In genomic region chr10:43353495-43354324, GRCh38 we compare ENCODE assay signal across 23 cellular contexts. TPM values are rescaled to one million over a fixed set of nuclear protein-coding genes. Genes with fewer than 3 reads are reported as not detected.
DNase-seq lines count a peak whose midpoint lies in the region; ATAC-seq and TF ChIP-seq lines count a peak whose summit lies in the region.
"Had no signal": no experiment of that assay in that cellular context is flagged by ENCODE, and none has a peak within 500 bp of the region (broad histone marks: within the 10 kb centered on the region; RNA-seq: fewer than 3 reads in every experiment).

No MANE protein-coding gene starts in this region.

- peak overlapping the region; percentile 4; the same call in 1 of the 2 replicates for H3K27ac Mint-ChIP-seq in WTC11
- H3K27ac Mint-ChIP-seq in mesothelial cell of epicardium = peak overlapping the region; percentile 89
- no peak overlapping the region for H3K27ac Mint-ChIP-seq in activated CD4-positive, alpha-beta T cell treated with anti-CD3 and anti-CD28 coated beads for 36 hours
- H3K27ac Mint-ChIP-seq: activated CD4-positive, alpha-beta T cell treated with anti-CD3 and anti-CD28 coated beads, Interleukin-2, amount 10 ng/mL, durations not matched to agents 7 days and 5 days; activated naive CD4-positive, alpha-beta T cell treated with anti-CD3 and anti-CD28 coated beads, Interleukin-2, amount 10 ng/mL, durations not matched to agents 7 days and 5 days had no signal

- H3K4me1 Mint-ChIP-seq in WTC11 (peaks cover 33% of the 10 kb centered on the region), mesothelial cell of epicardium (peaks cover 40% of the 10 kb centered on the region)
- H3K4me1 Mint-ChIP-seq in activated CD4-positive, alpha-beta T cell treated with anti-CD3 and anti-CD28 coated beads for 36 hours = peaks cover 21% of the 10 kb centered on the region

- H3K9me3 Mint-ChIP-seq in WTC11 (no peaks in the 10 kb centered on the region), mesothelial cell of epicardium (no peaks in the 10 kb centered on the region)
- no peaks in the 10 kb centered on the region for H3K9me3 Mint-ChIP-seq in activated CD4-positive, alpha-beta T cell treated with anti-CD3 and anti-CD28 coated beads for 36 hours (ENCODE audit: low read depth)
- H3K9me3 Mint-ChIP-seq: activated CD4-positive, alpha-beta T cell treated with anti-CD3 and anti-CD28 coated beads, Interleukin-2, amount 10 ng/mL, durations not matched to agents 7 days and 5 days; activated naive CD4-positive, alpha-beta T cell treated with anti-CD3 and anti-CD28 coated beads, Interleukin-2, amount 10 ng/mL, durations not matched to agents 7 days and 5 days had no signal

- H3K4me3 Mint-ChIP-seq in WTC11 (no peak overlapping the region), mesothelial cell of epicardium (no peak overlapping the region)
- no peak overlapping the region for H3K4me3 Mint-ChIP-seq in activated CD4-positive, alpha-beta T cell treated with anti-CD3 and anti-CD28 coated beads for 36 hours
- H3K4me3 Mint-ChIP-seq: activated CD4-positive, alpha-beta T cell treated with anti-CD3 and anti-CD28 coated beads, Interleukin-2, amount 10 ng/mL, durations not matched to agents 7 days and 5 days; activated naive CD4-positive, alpha-beta T cell treated with anti-CD3 and anti-CD28 coated beads, Interleukin-2, amount 10 ng/mL, durations not matched to agents 7 days and 5 days had no signal

- intact Hi-C loops in activated CD4-positive, alpha-beta T cell treated with anti-CD3 and anti-CD28 coated beads for 36 hours (cut with DNase I, micrococcal nuclease) = no loop called here

- POLR2A ChIA-PET in WTC11 (lab: Charles Lee) = interaction anchor here (0.6 kb wide), 1 partner anchor 55 kb away, joined by 3 read pairs; no protein-coding TSS in a partner anchor
- POLR2A ChIA-PET in activated CD4-positive, alpha-beta T cell treated with anti-CD3 and anti-CD28 coated beads for 36 hours (lab: Charles Lee) = interaction anchor here (0.7 kb wide), 1 partner anchor 114 kb away, joined by 4 read pairs; no protein-coding TSS in a partner anchor

- TF ChIP-seq CTCF in WTC11 (IDR thresholded peaks at IDR 0.05) = no peak
- TF ChIP-seq CTCF in mesothelial cell of epicardium (IDR thresholded peaks at IDR 0.05; ENCODE audit: unreplicated experiment) = no peak

- CTCF ChIA-PET in WTC11 (lab: Charles Lee) = interaction anchor here (1.0 to 2.2 kb wide), 7 partner anchors 31 to 149 kb away, joined by 3 to 7 read pairs (median 5); no protein-coding TSS in a partner anchor
- CTCF ChIA-PET in activated CD4-positive, alpha-beta T cell treated with anti-CD3 and anti-CD28 coated beads for 36 hours (lab: Charles Lee) = interaction anchor here (0.9 to 1.4 kb wide), 3 partner anchors 99 to 152 kb away, joined by 3 to 5 read pairs (median 3); no protein-coding TSS in a partner anchor

- H3K27me3 Mint-ChIP-seq in WTC11 (ENCODE audit: low read depth) (no peaks in the 10 kb centered on the region), mesothelial cell of epicardium (ENCODE audit: low read depth) (peaks cover 6% of the 10 kb centered on the region)
- H3K27me3 Mint-ChIP-seq in activated CD4-positive, alpha-beta T cell treated with anti-CD3 and anti-CD28 coated beads for 36 hours = peaks cover 10% of the 10 kb centered on the region

- DNase-seq in DMS53 treated with DMSO at 0.1 percent for 48 hours (lab: John Stamatoyannopoulos, UW; ENCODE audit: unreplicated experiment) (peak; percentile 30), LoVo (ENCODE audit: low spot score) (peak; percentile 26), WTC11 (ENCODE audit: low spot score) (no peak), mesothelial cell of epicardium (ENCODE audit: low spot score in 2 of 2, unreplicated experiment in 2 of 2) (no peak), NCI-H524 treated with DMSO at 0.1 percent for 48 hours (lab: John Stamatoyannopoulos, UW) (no peak)
- DNase-seq in activated CD4-positive, alpha-beta T cell treated with anti-CD3 and anti-CD28 coated beads for 36 hours = no peak
- DNase-seq: activated CD4-positive, alpha-beta T cell treated with anti-CD3 and anti-CD28 coated beads, Interleukin-2, amount 10 ng/mL, durations not matched to agents 7 days and 5 days; activated naive CD4-positive, alpha-beta T cell treated with anti-CD3 and anti-CD28 coated beads, Interleukin-2, amount 10 ng/mL, durations not matched to agents 7 days and 5 days; AML-193; brain microvascular endothelial cell; cortex of kidney; KBM-7; NCI-H1048; NCI-H2227 treated with DMSO at 0.1 percent for 48 hours; stimulated activated CD4-positive, alpha-beta T cell treated with anti-CD3 and anti-CD28 coated beads, Interleukin-2, amount 100 ng/mL, for 48 hours; testis had no signal

- H3K36me3 Mint-ChIP-seq in WTC11 (no peaks in the 10 kb centered on the region), mesothelial cell of epicardium (no peaks in the 10 kb centered on the region)
- no peaks in the 10 kb centered on the region for H3K36me3 Mint-ChIP-seq in activated CD4-positive, alpha-beta T cell treated with anti-CD3 and anti-CD28 coated beads for 36 hours (ENCODE audit: low read depth)
- H3K36me3 Mint-ChIP-seq: activated naive CD4-positive, alpha-beta T cell treated with anti-CD3 and anti-CD28 coated beads, Interleukin-2, amount 10 ng/mL, durations not matched to agents 7 days and 5 days had no signal

- ATAC-seq in WTC11 = no peak
- no peak for ATAC-seq in GM21423 (IDR thresholded peaks at IDR 0.05; ENCODE audit: unreplicated experiment)
- no peak for ATAC-seq in GM21390 (IDR thresholded peaks at IDR 0.05; ENCODE audit: unreplicated experiment)
- no peak for ATAC-seq in activated CD4-positive, alpha-beta T cell treated with anti-CD3 and anti-CD28 coated beads for 36 hours
- ATAC-seq: gastroesophageal sphincter had no signal

TF ChIP-seq in WTC11, 78 proteins besides CTCF, POLR2A, EP300 and RAD21:
- TF ChIP-seq PRRX2 (CRISPR knock-in tag; IDR thresholded peaks at IDR 0.05) (no peak), ZNF671 (CRISPR knock-in tag; IDR thresholded peaks at IDR 0.05) (no peak), FOXP4 (CRISPR knock-in tag; IDR thresholded peaks at IDR 0.05) (no peak)

RNA-seq across cellular contexts. Expression of gene FXYD4, which starts 17.7 kb away (rescaled TPM):
- total RNA-seq in WTC11 (2021) (not detected in 3 replicates), mesothelial cell of epicardium (not detected in 3 replicates)
- total RNA-seq in activated CD4-positive, alpha-beta T cell treated with anti-CD3 and anti-CD28 coated beads for 36 hours = not detected
- total RNA-seq: activated CD4-positive, alpha-beta T cell treated with anti-CD3 and anti-CD28 coated beads, Interleukin-2, amount 10 ng/mL, durations not matched to agents 7 days and 5 days; G401; gastroesophageal sphincter; liver; Right ventricle myocardium superior; skeletal muscle tissue had no signal

RNA-seq across cellular contexts. Expression of gene HNRNPF, which starts 55.3 kb away (rescaled TPM):
- 318 to 358 TPM (median 326 TPM) in 3 replicates for total RNA-seq in WTC11 (2021)
- total RNA-seq in mesothelial cell of epicardium = 163 to 169 TPM (median 165 TPM) in 3 replicates
- total RNA-seq in activated CD4-positive, alpha-beta T cell treated with anti-CD3 and anti-CD28 coated beads for 36 hours = 100 to 1,000 TPM; 410 to 466 TPM

Comparison
In these comparisons a context has a peak if more than half of its experiments do, and no peak if none do; other contexts are left out.
1. DNase-seq: peak in DMS53 treated with DMSO at 0.1 percent for 48 hours (single experiment) and LoVo (single experiment); none in WTC11 (single experiment), mesothelial cell of epicardium (0 of 2), NCI-H524 treated with DMSO at 0.1 percent for 48 hours (single experiment) and activated CD4-positive, alpha-beta T cell treated with anti-CD3 and anti-CD28 coated beads for 36 hours (single experiment).